In genomic region chr3:169668957-169669681, GRCh38 we compare ENCODE assay signal across 1 cellular context.
TF ChIP-seq lines count a peak whose summit lies in the region.

No MANE protein-coding gene starts in this region.

TF ChIP-seq in GM12878, 131 proteins besides CTCF, POLR2A, EP300 and RAD21 (continued from another document):
- TF ChIP-seq SMC3 (IDR thresholded peaks at IDR 0.05; ENCODE audit: borderline replicate concordance, low read length) (peak; percentile 49), HDGF (IDR thresholded peaks at IDR 0.05) (no peak), REST (IDR thresholded peaks at IDR 0.05; ENCODE audit: low read depth, low read length) (no peak)
